16 cellular contexts compared by ENCODE assay signal in genomic region chr1:100941098-100941527, GRCh38. TPM values are rescaled to one million over a fixed set of nuclear protein-coding genes. Genes with fewer than 3 reads are reported as not detected.
A peak's percentile ranks its signal among the peaks of the same experiment; 100 is the strongest.
DNase-seq lines count a peak whose midpoint lies in the region; ATAC-seq and TF ChIP-seq lines count a peak whose summit lies in the region.
"Had no signal": no experiment of that assay in that cellular context is flagged by ENCODE, and none has a peak within 500 bp of the region (broad histone marks: within the 10 kb centered on the region; RNA-seq: fewer than 3 reads in every experiment).

No MANE protein-coding gene starts in this region.

- no peaks in the 10 kb centered on the region for H3K9me3 ChIP-seq in H9 (ENCODE audit: control insufficient read depth, low read depth, low read length)
- H3K9me3 ChIP-seq: A549, left lung had no signal

- H3K14ac ChIP-seq in H9 (ENCODE audit: insufficient read depth, low read length) = no peak overlapping the region

- peaks cover 67% of the 10 kb centered on the region for H3K36me3 Mint-ChIP-seq in activated T-cell treated with anti-CD3 and anti-CD28 coated beads, Interleukin-2, amount 50 U/mL, for 4 hours (ENCODE audit: insufficient read depth)
- peaks cover 42 to 50% (median 45%) of the 10 kb centered on the region in 3 experiments for H3K36me3 Mint-ChIP-seq in H9 (ENCODE audit: insufficient read depth in 1 of 3, low read depth in 3 of 3)

- H3K4me3 Mint-ChIP-seq in activated T-cell treated with anti-CD3 and anti-CD28 coated beads, Interleukin-2, amount 50 U/mL, for 4 hours = peak overlapping the region; percentile 2
- H3K4me3 Mint-ChIP-seq in H9 = no peak overlapping the region
- H3K4me3 Mint-ChIP-seq: type B pancreatic cell had no signal

- no peak overlapping the region for H2BK20ac ChIP-seq in H9 (ENCODE audit: low read depth, low read length, poor library complexity, severe bottlenecking)

- H3K27ac ChIP-seq in H9 (ENCODE audit: insufficient read length, low read depth, low read length) = no peak overlapping the region
- H3K27ac ChIP-seq: A549, epithelial cell of prostate, heart left ventricle, left lung had no signal

- no peak overlapping the region for H3K23ac ChIP-seq in H9 (ENCODE audit: insufficient read length, low read depth, low read length)

- no peak for TF ChIP-seq CTCF in H9 (conservative IDR thresholded peaks at IDR 0.05)

- peaks cover 29% of the 10 kb centered on the region for H3K9me3 Mint-ChIP-seq in activated T-cell treated with anti-CD3 and anti-CD28 coated beads, Interleukin-2, amount 50 U/mL, for 4 hours
- peaks cover under 1 to 3% of the 10 kb centered on the region in 2 experiments; a peak in 2 of 5 replicates for H3K9me3 Mint-ChIP-seq in H9
- H3K9me3 Mint-ChIP-seq: type B pancreatic cell had no signal

- no peak overlapping the region for H3K18ac ChIP-seq in H9 (ENCODE audit: insufficient read length, low read depth, low read length)

- H3K56ac ChIP-seq in H9 (ENCODE audit: insufficient read length, low read depth, low read length) = no peak overlapping the region

- no peak overlapping the region for H3K9ac ChIP-seq in H9 (ENCODE audit: extremely low read depth, insufficient read length, low read length)

- no peaks in the 10 kb centered on the region for H3K79me1 ChIP-seq in H9 (ENCODE audit: insufficient read depth, low read depth, low read length, poor library complexity, severe bottlenecking)

- H2BK12ac ChIP-seq in H9 (ENCODE audit: insufficient read length, low read depth, low read length) = no peak overlapping the region

- no peaks in the 10 kb centered on the region for H3K27me3 ChIP-seq in H9 (ENCODE audit: insufficient read depth, low read length)
- H3K27me3 ChIP-seq: heart left ventricle, left lung had no signal

- H3K27me3 Mint-ChIP-seq in activated T-cell treated with anti-CD3 and anti-CD28 coated beads, Interleukin-2, amount 50 U/mL, for 4 hours (ENCODE audit: low read depth) = no peaks in the 10 kb centered on the region
- H3K27me3 Mint-ChIP-seq in H9 (ENCODE audit: low read depth) = no peaks in the 10 kb centered on the region
- H3K27me3 Mint-ChIP-seq: type B pancreatic cell had no signal

- no peak overlapping the region for H3K4me2 ChIP-seq in H9 (ENCODE audit: insufficient read depth, insufficient read length, low read length)
- H3K4me2 ChIP-seq: A549 had no signal

- no peak overlapping the region for H2BK120ac ChIP-seq in H9 (ENCODE audit: low read depth, low read length, poor library complexity, severe bottlenecking)

- no peaks in the 10 kb centered on the region for H3K79me2 ChIP-seq in H9 (ENCODE audit: insufficient read depth, low read length)

- H4K5ac ChIP-seq in H9 (ENCODE audit: insufficient read length, low read depth, low read length) = no peak overlapping the region

- H2BK5ac ChIP-seq in H9 (ENCODE audit: insufficient read length, low read length) = no peak overlapping the region

- no peaks in the 10 kb centered on the region for H3K23me2 ChIP-seq in H9 (ENCODE audit: insufficient read length, low read depth, low read length, poor library complexity, severe bottlenecking)

- WGBS in H9 (ENCODE audit: extremely low coverage, insufficient read length, low lambda C conversion rate) = no CpG with 5 or more reads among the region's 1 CpG

- no peak overlapping the region for H3K4ac ChIP-seq in H9 (ENCODE audit: low read depth, low read length)

- no peak overlapping the region for H3T11ph ChIP-seq in H9 (ENCODE audit: low read length)

- H2AK5ac ChIP-seq in H9 (ENCODE audit: insufficient read length, low read length) = no peak overlapping the region

- no peak overlapping the region for H4K91ac ChIP-seq in H9 (ENCODE audit: insufficient read length, low read depth, low read length)

- H3K4me1 ChIP-seq in H9 (ENCODE audit: insufficient read depth, low read length) = no peaks in the 10 kb centered on the region
- H3K4me1 ChIP-seq: A549, heart left ventricle had no signal

- peak; percentile 60 for DNase-seq in activated CD4-positive, alpha-beta T cell treated with anti-CD3 and anti-CD28 coated beads for 48 hours
- DNase-seq in activated CD4-positive, alpha-beta T cell treated with anti-CD3 and anti-CD28 coated beads for 4 hours = no peak
- DNase-seq in activated T-cell treated with anti-CD3 and anti-CD28 coated beads, Interleukin-2, amount 50 U/mL, for 4 hours = no peak
- peak; percentile 26 to 33 for DNase-seq in stimulated activated CD4-positive, alpha-beta T cell treated with anti-CD3 and anti-CD28 coated beads, Interleukin-4, amount 100 ng/mL, for 48 hours (ENCODE audit: low read depth in 2 of 2)
- DNase-seq in 8988T (no peak), dedifferentiated amniotic fluid mesenchymal stem cell (ENCODE audit: extremely low spot score) (no peak), H9 (no peak)
- DNase-seq: activated effector memory CD4-positive, alpha-beta T cell treated with Interleukin-2 at 50 U/mL for 16 hours; heart left ventricle; left lung; NCI-H187 treated with DMSO at 0.1 percent for 48 hours had no signal

- no peak overlapping the region for H4K8ac ChIP-seq in H9 (replicated peaks; ENCODE audit: insufficient read length, low read depth, low read length)

- H2AFZ ChIP-seq in H9 (ENCODE audit: low read length) = no peak overlapping the region

- no peak overlapping the region for H2BK15ac ChIP-seq in H9 (ENCODE audit: low read depth, low read length)

- no peaks in the 10 kb centered on the region for H4K20me1 ChIP-seq in H9 (ENCODE audit: control insufficient read depth, insufficient read depth, insufficient read length)

- peaks cover 46% of the 10 kb centered on the region for H3K4me1 Mint-ChIP-seq in activated T-cell treated with anti-CD3 and anti-CD28 coated beads, Interleukin-2, amount 50 U/mL, for 4 hours (ENCODE audit: low read depth)
- no peaks in the 10 kb centered on the region; a peak in 1 of 4 replicates for H3K4me1 Mint-ChIP-seq in H9

- no peak overlapping the region; a peak in 2 of 7 replicates for H3K27ac Mint-ChIP-seq in H9
- H3K27ac Mint-ChIP-seq: type B pancreatic cell had no signal

- ATAC-seq in HG02610 (IDR thresholded peaks at IDR 0.05; ENCODE audit: unreplicated experiment) = peak; percentile 90
- ATAC-seq in activated T-cell treated with anti-CD3 and anti-CD28 coated beads, Interleukin-2, amount 50 U/mL, for 4 hours = peak; percentile 27 to 48
- ATAC-seq: A549, heart left ventricle, left lung, Right ventricle myocardium inferior had no signal

RNA-seq across cellular contexts. Expression of gene SLC30A7, which starts 45.2 kb away (rescaled TPM):
- 10 to 100 TPM; 37.7 to 48.9 (median 46.3) TPM for total RNA-seq in activated T-cell treated with anti-CD3 and anti-CD28 coated beads, Interleukin-2, amount 50 U/mL, for 4 hours
- 25.6 and 26.6 TPM in 2 replicates for total RNA-seq in H9 (2021)

RNA-seq across cellular contexts. Expression of gene EXTL2, which starts 46.5 kb away (rescaled TPM):
- total RNA-seq in activated T-cell treated with anti-CD3 and anti-CD28 coated beads, Interleukin-2, amount 50 U/mL, for 4 hours = 1 to 10 TPM; 4.5 to 6.0 (median 5.8) TPM
- total RNA-seq in H9 (2021) = 36.3 and 37.9 TPM in 2 replicates

Comparison
In these comparisons a context has a peak if more than half of its experiments do, and no peak if none do; other contexts are left out.
1. DNase-seq: peak in activated CD4-positive, alpha-beta T cell treated with anti-CD3 and anti-CD28 coated beads for 48 hours (single experiment) and stimulated activated CD4-positive, alpha-beta T cell treated with anti-CD3 and anti-CD28 coated beads, Interleukin-4, amount 100 ng/mL, for 48 hours (2 of 2); none in activated CD4-positive, alpha-beta T cell treated with anti-CD3 and anti-CD28 coated beads for 4 hours (0 of 2), activated T-cell treated with anti-CD3 and anti-CD28 coated beads, Interleukin-2, amount 50 U/mL, for 4 hours (single experiment), 8988T (single experiment), dedifferentiated amniotic fluid mesenchymal stem cell (single experiment) and H9 (single experiment).